Comparison of ENCODE assay signal across 18 cellular contexts in the genomic region with DNA sequence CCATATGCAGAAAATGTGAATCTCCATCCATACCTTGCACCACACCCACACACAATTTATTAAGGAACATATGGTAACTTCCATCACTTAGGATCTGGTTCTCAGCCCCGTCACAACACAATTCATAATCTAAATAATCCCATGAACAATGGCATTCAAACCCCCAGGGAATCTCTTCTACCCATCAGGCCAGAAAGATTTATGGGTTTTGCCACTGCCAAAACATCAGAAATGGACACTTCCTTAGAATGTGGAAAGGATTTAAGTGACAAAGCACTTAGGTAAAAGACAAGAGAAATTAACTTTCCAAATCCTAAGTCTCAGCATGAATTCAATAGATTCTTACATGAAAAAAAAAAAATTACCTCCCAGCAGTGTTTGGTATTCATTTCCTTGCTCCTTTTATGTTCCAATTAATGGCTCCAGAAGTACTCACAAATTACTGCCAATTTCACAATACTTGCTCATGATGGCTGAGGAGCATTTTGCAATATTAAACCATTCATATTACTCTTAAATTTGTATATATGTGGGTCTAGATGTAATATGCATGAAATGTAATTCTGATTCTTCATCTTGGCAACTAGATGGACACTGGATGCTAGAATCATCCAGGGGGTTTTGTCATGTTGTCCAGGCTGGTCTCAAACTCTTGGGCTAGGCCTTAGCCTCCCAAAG. TPM values are rescaled to one million over a fixed set of nuclear protein-coding genes. Genes with fewer than 3 reads are reported as not detected.
DNase-seq lines count a peak whose midpoint lies in the region; FAIRE-seq and TF ChIP-seq lines count a peak whose summit lies in the region.
"Had no signal": no experiment of that assay in that cellular context is flagged by ENCODE, and none has a peak within 500 bp of the region (broad histone marks: within the 10 kb centered on the region; RNA-seq: fewer than 3 reads in every experiment).

No MANE protein-coding gene starts in this region.

- TF ChIP-seq POLR2A in GM12892 (IDR thresholded peaks at IDR 0.05; ENCODE audit: low read depth, low read length), result no peak
- TF ChIP-seq POLR2A in stomach (IDR thresholded peaks at IDR 0.05), result no peak

- H3K36me3 ChIP-seq in adipocyte (ENCODE audit: control insufficient read depth, insufficient read depth, low read length, severe bottlenecking) (no peaks in the 10 kb centered on the region), stomach (no peaks in the 10 kb centered on the region)
- H3K36me3 ChIP-seq: SJCRH30 had no signal

- no peak overlapping the region for H3K4me3 ChIP-seq in adipocyte (ENCODE audit: low read length)
- no peak overlapping the region for H3K4me3 ChIP-seq in stomach
- H3K4me3 ChIP-seq: PC-9, SJCRH30 had no signal

- H3K27ac ChIP-seq in stomach, result no peak overlapping the region
- H3K27ac ChIP-seq: PC-9, SJCRH30 had no signal

- H3K9me3 ChIP-seq in adipocyte (ENCODE audit: control insufficient read depth, low read length), result peaks cover 5% of the 10 kb centered on the region
- H3K9me3 ChIP-seq in stomach, result peaks cover 0 to 12% (median under 1%) of the 10 kb centered on the region in 4 donors

- TF ChIP-seq CTCF in stomach (IDR thresholded peaks at IDR 0.05), result no peak

- CTCF ChIA-PET in HEK293T (lab: Yijun Ruan, JAX), result no interaction called here

- H3K4me1 ChIP-seq in adipocyte (ENCODE audit: control insufficient read depth, insufficient read depth, low read length) (peaks cover 9% of the 10 kb centered on the region), stomach (no peaks in the 10 kb centered on the region)

- H3K27me3 ChIP-seq in adipocyte (replicated peaks; ENCODE audit: control insufficient read depth, insufficient read depth, low read length) (no peaks in the 10 kb centered on the region), stomach (no peaks in the 10 kb centered on the region)
- H3K27me3 ChIP-seq: SJCRH30 had no signal

- intact Hi-C loops in stomach (cut with DNase I; ENCODE audit: low total_unique reads), result no loop called here

- no peak for TF ChIP-seq EP300 in stomach (IDR thresholded peaks at IDR 0.05)

- FAIRE-seq in GM12892 (lab: Jason Lieb, UNC) (peak; percentile 72), GM19239 (lab: Jason Lieb, UNC) (no peak)

- WGBS in stomach, 5 donors, result 74 to 88% (median 83%) methylated on average over 1 of the region's 1 CpG

- POLR2A ChIA-PET in HEK293T (lab: Yijun Ruan, JAX), result no interaction called here

- H3K9ac ChIP-seq in adipocyte (ENCODE audit: low read length), result no peak overlapping the region

- DNase-seq in GM12892 (ENCODE audit: insufficient read length), result no peak
- DNase-seq in HEK293T (ENCODE audit: extremely low spot score), result no peak
- DNase-seq in adipocyte (ENCODE audit: low read depth), result peak; percentile 69
- DNase-seq in renal cortical epithelial cell (ENCODE audit: low read depth), result peak; percentile 22
- DNase-seq in stomach, result no peak
- no peak for DNase-seq in GM19239 (ENCODE audit: insufficient read length, low spot score)
- DNase-seq in nucleus accumbens (lab: John Stamatoyannopoulos, UW), result no peak
- DNase-seq: Calu3; CD4-positive, alpha-beta memory T cell; DMS53; KG1; NCI-H1092 treated with DMSO at 0.1 percent for 48 hours; NCI-H2081 treated with DMSO at 0.1 percent for 48 hours; NCI-H2227 treated with DMSO at 0.1 percent for 48 hours; NK-92 treated with Interleukin-12 subunit alpha and Interleukin-12 subunit beta, amount 100 ng/mL, for 24 hours; PC-9; SJCRH30 had no signal

TF ChIP-seq in HEK293T, 16 proteins besides CTCF, POLR2A, EP300 and RAD21:
- no peak for TF ChIP-seq SP1 (IDR thresholded peaks at IDR 0.05)
- TF ChIP-seq, protein P1, sequence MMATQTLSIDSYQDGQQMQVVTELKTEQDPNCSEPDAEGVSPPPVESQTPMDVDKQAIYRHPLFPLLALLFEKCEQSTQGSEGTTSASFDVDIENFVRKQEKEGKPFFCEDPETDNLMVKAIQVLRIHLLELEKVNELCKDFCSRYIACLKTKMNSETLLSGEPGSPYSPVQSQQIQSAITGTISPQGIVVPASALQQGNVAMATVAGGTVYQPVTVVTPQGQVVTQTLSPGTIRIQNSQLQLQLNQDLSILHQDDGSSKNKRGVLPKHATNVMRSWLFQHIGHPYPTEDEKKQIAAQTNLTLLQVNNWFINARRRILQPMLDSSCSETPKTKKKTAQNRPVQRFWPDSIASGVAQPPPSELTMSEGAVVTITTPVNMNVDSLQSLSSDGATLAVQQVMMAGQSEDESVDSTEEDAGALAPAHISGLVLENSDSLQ (IDR thresholded peaks at IDR 0.05), result peak; percentile 16; the same call in 1 of the 2 replicates

RNA-seq across cellular contexts. Expression of a gene that starts 56.5 kb away (rescaled TPM):
- not detected for polyA plus RNA-seq in GM12892 (2012; ENCODE audit: missing spikeins)
- not detected in 2 replicates for total RNA-seq in renal cortical epithelial cell
- total RNA-seq in stomach, result not detected
- not detected for polyA plus RNA-seq in stomach
- total RNA-seq: Calu3; CD4-positive, alpha-beta memory T cell; PC-9; SJCRH30 had no signal
- polyA plus RNA-seq: BJ; CD4-positive, alpha-beta memory T cell had no signal

Comparison
In these comparisons a context has a peak if more than half of its experiments do, and no peak if none do; other contexts are left out.
1. DNase-seq: peak in adipocyte (single experiment) and renal cortical epithelial cell (single experiment); none in GM12892 (single experiment), HEK293T (single experiment), stomach (single experiment), GM19239 (single experiment) and nucleus accumbens (0 of 56).